Comparison of ENCODE assay signal across 22 cellular contexts in the genomic region with DNA sequence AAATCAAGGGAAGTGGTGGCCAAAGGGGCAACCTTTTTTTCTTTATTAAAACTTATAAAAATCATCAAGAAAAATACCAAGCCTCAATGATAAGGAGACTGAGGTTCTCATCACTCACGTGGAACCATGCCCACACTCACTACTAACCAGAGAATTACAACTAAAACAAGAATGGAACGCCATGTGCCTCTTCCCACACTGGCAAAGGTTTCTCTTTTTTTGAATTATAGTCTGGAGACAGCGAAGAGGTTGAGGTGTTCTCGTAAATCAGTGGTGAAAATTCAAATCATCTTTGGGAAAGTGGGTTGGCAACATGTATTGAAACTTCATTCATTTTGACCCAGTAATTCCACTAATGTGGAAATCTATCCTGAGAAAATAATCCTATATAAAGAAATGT. TPM values are rescaled to one million over a fixed set of nuclear protein-coding genes. Genes with fewer than 3 reads are reported as not detected.
"Had no signal": no experiment of that assay in that cellular context is flagged by ENCODE, and none has a peak within 500 bp of the region (broad histone marks: within the 10 kb centered on the region; RNA-seq: fewer than 3 reads in every experiment).

No MANE protein-coding gene starts in this region.

- H3K9me3 Mint-ChIP-seq: dendritic cell treated with granulocyte-macrophage colony-stimulating factor and Interleukin-4, amounts not matched to agents 40 ng/mL and 50 ng/mL, for 4 days; effector memory CD8-positive, alpha-beta T cell; memory B cell; mesothelial cell of epicardium; nephron had no signal

- FAIRE-seq: colon, kidney had no signal

- H3K27me3 Mint-ChIP-seq: dendritic cell treated with granulocyte-macrophage colony-stimulating factor and Interleukin-4, amounts not matched to agents 40 ng/mL and 50 ng/mL, for 4 days; effector memory CD8-positive, alpha-beta T cell; memory B cell had no signal

- H3K4me3 Mint-ChIP-seq: dendritic cell treated with granulocyte-macrophage colony-stimulating factor and Interleukin-4, amounts not matched to agents 40 ng/mL and 50 ng/mL, for 4 days; effector memory CD8-positive, alpha-beta T cell; memory B cell; mesothelial cell of epicardium; nephron had no signal

- H3K36me3 Mint-ChIP-seq: mesothelial cell of epicardium had no signal

- H3K27ac ChIP-seq: esophagus squamous epithelium, left ventricle myocardium inferior, lower lobe of right lung, right atrium auricular region, sigmoid colon, skin epidermis, upper lobe of left lung, vagina had no signal

- H3K4me3 ChIP-seq: esophagus squamous epithelium, left ventricle myocardium inferior, lower lobe of right lung, right atrium auricular region, sigmoid colon, skin epidermis, upper lobe of left lung, vagina had no signal

- DNase-seq: effector memory CD8-positive, alpha-beta T cell; esophagus squamous epithelium; foreskin fibroblast; kidney; left cardiac atrium; left ventricle myocardium inferior; lower lobe of right lung; occipital lobe; sigmoid colon; stimulated activated CD4-positive, alpha-beta T cell treated with anti-CD3 and anti-CD28 coated beads, Interleukin-2, amount 100 ng/mL, for 24 hours; stimulated activated CD4-positive, alpha-beta T cell treated with anti-CD3 and anti-CD28 coated beads, Interleukin-4, amount 100 ng/mL, for 4 hours; stimulated activated naive CD4-positive, alpha-beta T cell; upper lobe of left lung had no signal

- H3K27ac Mint-ChIP-seq: dendritic cell treated with granulocyte-macrophage colony-stimulating factor and Interleukin-4, amounts not matched to agents 40 ng/mL and 50 ng/mL, for 4 days; effector memory CD8-positive, alpha-beta T cell; memory B cell; mesothelial cell of epicardium; nephron had no signal

- H3K27me3 ChIP-seq: right atrium auricular region, upper lobe of left lung, vagina had no signal

- H3K9me3 ChIP-seq: esophagus squamous epithelium, left ventricle myocardium inferior, lower lobe of right lung, right atrium auricular region, sigmoid colon, upper lobe of left lung, vagina had no signal

RNA-seq across cellular contexts. Expression of a gene that starts 43.6 kb away (rescaled TPM):
- total RNA-seq: epithelial cell of proximal tubule had no signal
